ENCODE assay signal across 11 cellular contexts in the genomic region with DNA sequence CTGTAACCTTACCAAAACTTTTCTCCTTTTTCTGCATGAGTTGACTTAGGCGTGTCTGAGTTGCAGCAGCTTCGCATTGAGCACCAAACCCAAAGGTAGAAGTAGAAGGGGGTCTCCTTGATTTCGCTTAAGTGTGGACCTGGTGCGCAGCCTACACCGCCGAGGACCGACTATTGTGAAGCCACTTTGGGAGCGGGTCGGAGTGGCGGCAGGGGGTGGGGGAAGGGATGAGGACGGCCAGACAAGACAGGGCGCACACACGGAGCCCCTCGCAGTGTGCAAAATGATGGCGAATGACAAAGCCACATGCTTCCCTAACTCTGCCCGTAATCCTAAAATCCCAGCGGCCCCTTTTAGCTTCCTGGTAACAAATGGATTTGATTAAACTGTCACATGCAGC. TPM values are rescaled to one million over a fixed set of nuclear protein-coding genes. Genes with fewer than 3 reads are reported as not detected.
DNase-seq lines count a peak whose midpoint lies in the region; ATAC-seq and TF ChIP-seq lines count a peak whose summit lies in the region.
"Had no signal": no experiment of that assay in that cellular context is flagged by ENCODE, and none has a peak within 500 bp of the region (broad histone marks: within the 10 kb centered on the region; RNA-seq: fewer than 3 reads in every experiment).

No MANE protein-coding gene starts in this region.

- no peaks in the 10 kb centered on the region for H3K9me3 ChIP-seq in mucosa of descending colon
- no peaks in the 10 kb centered on the region for H3K9me3 ChIP-seq in transverse colon
- H3K9me3 ChIP-seq in PC-3 (ENCODE audit: low read length) = no peaks in the 10 kb centered on the region

- CTCF ChIA-PET in PC-3 (lab: Charles Lee) = no interaction called here

- POLR2A ChIA-PET in PC-3 (lab: Charles Lee; ENCODE audit: unreplicated experiment) = no interaction called here

- H3K4me1 ChIP-seq in mucosa of descending colon (ENCODE audit: low read depth) (peaks cover 2% of the 10 kb centered on the region), transverse colon (peaks cover 0 to 17% (median 2%) of the 10 kb centered on the region in 4 donors), PC-3 (ENCODE audit: insufficient read depth, low read length) (no peaks in the 10 kb centered on the region)

- intact Hi-C loops in mucosa of descending colon (cut with DNase I, micrococcal nuclease) = no loop called here
- intact Hi-C loops in transverse colon (cut with DNase I; ENCODE audit: low total_unique reads) = no loop called here
- intact Hi-C loops in PC-3 (cut with micrococcal nuclease) = no loop called here

- in situ Hi-C loops in transverse colon (cut with MboI; ENCODE audit: low pct_ligation_motif_present in 1 of 4, low pct_unique_long_range_greater_than_20kb in 1 of 4, low sequenced_read_pairs in 3 of 4) = no loop called here

- H3K27ac Mint-ChIP-seq in immature natural killer cell = no peak overlapping the region
- H3K27ac Mint-ChIP-seq: natural killer cell treated with Interleukin-12 subunit alpha and Interleukin-12 subunit beta and Interleukin-15 and Interleukin-18, amount 100 ng/mL, for 72 hours had no signal

- peak overlapping the region; percentile 10 for H3K4me3 ChIP-seq in epithelial cell of esophagus (ENCODE audit: low read length)
- no peak overlapping the region for H3K4me3 ChIP-seq in mucosa of descending colon
- peak overlapping the region; percentile 6 to 45 (median 35) for H3K4me3 ChIP-seq in transverse colon
- H3K4me3 ChIP-seq in PC-3 (ENCODE audit: low read length) = no peak overlapping the region

- no peak for TF ChIP-seq EP300 in transverse colon (IDR thresholded peaks at IDR 0.05; ENCODE audit: low read depth)

- peaks cover 11 to 45% (median 16%) of the 10 kb centered on the region in 6 donors for H3K9me3 Mint-ChIP-seq in immature natural killer cell

- H3K9me2 ChIP-seq in PC-3 (replicated peaks; ENCODE audit: low read length) = no peaks in the 10 kb centered on the region

- H4K20me1 ChIP-seq in PC-3 (ENCODE audit: low read length) = no peaks in the 10 kb centered on the region

- no peaks in the 10 kb centered on the region for H3F3A ChIP-seq in PC-3 (ENCODE audit: low read length, unreplicated experiment)

- H3K9ac ChIP-seq in PC-3 (ENCODE audit: low read length) = no peak overlapping the region

- H3K36me3 Mint-ChIP-seq in immature natural killer cell = peaks cover 0 to 12% (median 0%) of the 10 kb centered on the region in 3 donors

- H3K27me3 Mint-ChIP-seq in immature natural killer cell (ENCODE audit: low read depth in 3 of 3) = peaks cover 1 to 9% (median 4%) of the 10 kb centered on the region in 3 donors

- peak; percentile 10 for ATAC-seq in mucosa of descending colon
- ATAC-seq in PC-3 = no peak
- ATAC-seq: natural killer cell treated with Interleukin-12 subunit alpha and Interleukin-12 subunit beta and Interleukin-15 and Interleukin-18, amount 100 ng/mL, for 72 hours had no signal

- H3K4me2 ChIP-seq in PC-3 (ENCODE audit: low read length) = no peak overlapping the region

- 10 to 20% methylated on average over 7 to 17 of the region's 17 CpGs for WGBS in transverse colon (ENCODE audit: low coverage in 1 of 2), 2 donors

- no TSS peak for BruUV-seq in PC-3 (replicated peaks; lab: Mats Ljungman, UMichigan)

- H3K27ac ChIP-seq in transverse colon = peak overlapping the region; percentile 51 to 85 (median 71)
- no peak overlapping the region for H3K27ac ChIP-seq in PC-3 (ENCODE audit: low read length)

- H3K36me3 ChIP-seq in mucosa of descending colon (ENCODE audit: low read depth) (no peaks in the 10 kb centered on the region), transverse colon (no peaks in the 10 kb centered on the region), PC-3 (ENCODE audit: low read depth, low read length) (no peaks in the 10 kb centered on the region)

- DNase-seq in NCI-H345 (lab: John Stamatoyannopoulos, UW) (peak; percentile 65), epithelial cell of esophagus (ENCODE audit: low read depth) (no peak), mucosa of descending colon (peak in 2 of 3 donors; percentile 10 to 39), transverse colon (no peak), SHP77 (lab: John Stamatoyannopoulos, UW) (no peak), immature natural killer cell (no peak), PC-3 (no peak)
- DNase-seq: activated effector memory CD4-positive, alpha-beta T cell treated with anti-CD3 and anti-CD28 coated beads, Interleukin-2, amount 50 U/mL, for 16 hours; NCI-H2171; T1000 had no signal

- H3K4me1 Mint-ChIP-seq in immature natural killer cell = no peaks in the 10 kb centered on the region

- no peak overlapping the region for H2AFZ ChIP-seq in PC-3 (ENCODE audit: low read length)

- no peak overlapping the region for H3K4me3 Mint-ChIP-seq in immature natural killer cell
- H3K4me3 Mint-ChIP-seq: natural killer cell treated with Interleukin-12 subunit alpha and Interleukin-12 subunit beta and Interleukin-15 and Interleukin-18, amount 100 ng/mL, for 72 hours had no signal

- H3K27me3 ChIP-seq in transverse colon = peaks cover 58% of the 10 kb centered on the region
- no peaks in the 10 kb centered on the region for H3K27me3 ChIP-seq in PC-3 (ENCODE audit: low read length)

- no peak for TF ChIP-seq POLR2A in transverse colon (IDR thresholded peaks at IDR 0.05)

- H3K79me2 ChIP-seq in PC-3 (ENCODE audit: low read length) = no peaks in the 10 kb centered on the region

- TF ChIP-seq CTCF in epithelial cell of esophagus (IDR thresholded peaks at IDR 0.05; ENCODE audit: insufficient read depth, low read depth, low read length, missing control alignments) (no peak), mucosa of descending colon (IDR thresholded peaks at IDR 0.05) (no peak), transverse colon (IDR thresholded peaks at IDR 0.05) (no peak), PC-3 (conservative IDR thresholded peaks at IDR 0.05; ENCODE audit: low read depth, low read length) (no peak)

RNA-seq across cellular contexts. Expression of gene LMO3, which starts 1.1 kb away (rescaled TPM):
- total RNA-seq in mucosa of descending colon = 100 to 1,000 TPM in 1 of 3 donors, 1 to 10 TPM in 2; 3.6 to 131 (median 9.4) TPM
- total RNA-seq in transverse colon = 10 to 100 TPM in 3 of 4 donors, 1 to 10 TPM in 1; 9.2 to 55.1 (median 41.0) TPM
- not detected for polyA plus RNA-seq in immature natural killer cell
- 2.3 TPM in 1 of 2 replicates, not detected in the other for total RNA-seq in PC-3 (2014; rRNA removed)
- total RNA-seq: natural killer cell treated with Interleukin-12 subunit alpha and Interleukin-12 subunit beta and Interleukin-15 and Interleukin-18, amount 100 ng/mL, for 72 hours had no signal

Comparison
In these comparisons a context has a peak if more than half of its experiments do, and no peak if none do; other contexts are left out.
1. DNase-seq: peak in NCI-H345 (single experiment) and mucosa of descending colon (2 of 3); none in epithelial cell of esophagus (single experiment), transverse colon (single experiment), SHP77 (0 of 2), immature natural killer cell (0 of 3) and PC-3 (single experiment).
2. H3K4me3 ChIP-seq: peak in epithelial cell of esophagus (single experiment) and transverse colon (4 of 4); none in mucosa of descending colon (single experiment) and PC-3 (single experiment).